In the genomic region with DNA sequence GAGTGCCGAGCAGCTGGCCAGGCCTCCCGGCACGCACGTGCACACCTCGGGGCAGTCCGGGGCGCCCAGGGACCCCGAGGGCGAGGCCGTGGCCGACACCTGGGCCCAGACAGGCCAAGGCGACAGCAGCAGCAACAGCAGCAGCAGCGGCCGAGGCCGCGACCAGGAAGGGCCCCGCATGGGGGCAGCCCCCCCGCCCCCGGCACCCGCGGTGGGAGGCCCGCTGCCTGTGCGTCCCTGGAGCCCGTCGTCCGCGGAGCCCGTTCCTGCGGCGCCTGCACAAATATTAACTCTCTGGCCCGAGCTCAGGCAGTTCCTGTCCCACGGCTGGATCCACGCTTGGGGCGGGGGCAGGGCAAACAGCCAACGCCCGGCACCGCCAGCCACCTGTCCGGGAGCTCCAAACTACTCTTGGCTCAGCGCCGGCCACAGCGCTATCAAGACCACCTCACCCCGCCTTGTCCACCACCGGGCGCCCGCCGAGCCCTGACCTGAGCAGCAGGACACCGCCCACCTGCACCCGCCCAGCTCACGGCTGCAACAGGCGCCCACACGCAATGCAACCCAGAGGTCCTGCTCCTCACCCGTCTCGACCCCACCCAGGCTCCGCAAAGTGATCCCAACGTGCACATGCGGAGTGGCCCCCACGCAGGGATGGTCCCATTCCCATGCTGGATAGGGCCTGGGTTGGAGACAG, we compare ENCODE assay signal across 11 cellular contexts. TPM values are rescaled to one million over a fixed set of nuclear protein-coding genes. Genes with fewer than 3 reads are reported as not detected.
DNase-seq lines count a peak whose midpoint lies in the region; ATAC-seq, FAIRE-seq and TF ChIP-seq lines count a peak whose summit lies in the region.
"Had no signal": no experiment of that assay in that cellular context is flagged by ENCODE, and none has a peak within 500 bp of the region (broad histone marks: within the 10 kb centered on the region; RNA-seq: fewer than 3 reads in every experiment).

A gene with protein sequence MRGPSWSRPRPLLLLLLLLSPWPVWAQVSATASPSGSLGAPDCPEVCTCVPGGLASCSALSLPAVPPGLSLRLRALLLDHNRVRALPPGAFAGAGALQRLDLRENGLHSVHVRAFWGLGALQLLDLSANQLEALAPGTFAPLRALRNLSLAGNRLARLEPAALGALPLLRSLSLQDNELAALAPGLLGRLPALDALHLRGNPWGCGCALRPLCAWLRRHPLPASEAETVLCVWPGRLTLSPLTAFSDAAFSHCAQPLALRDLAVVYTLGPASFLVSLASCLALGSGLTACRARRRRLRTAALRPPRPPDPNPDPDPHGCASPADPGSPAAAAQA (minus strand): TSS at position 288 of the 697 bp plus-strand sequence. CDS start 108 bp downstream, at position 180.

- no peaks in the 10 kb centered on the region for H3K36me3 Mint-ChIP-seq in T-helper 17 cell (ENCODE audit: low read depth)

- intact Hi-C loops in spleen (cut with DNase I; ENCODE audit: low total_unique reads): no loop called here

- H3K4me3 Mint-ChIP-seq in T-helper 17 cell: peak within 1 kb of the TSS; percentile 61

- no peaks in the 10 kb centered on the region for H3F3A ChIP-seq in SK-N-SH (replicated peaks; ENCODE audit: insufficient read depth)

- no peak for ATAC-seq in SK-N-SH treated with all-trans-retinoic acid at 6 μM for 48 hours
- ATAC-seq in T-helper 17 cell: no peak

- peaks cover 0 to 23% of the 10 kb centered on the region in 2 experiments; a peak in 1 of 4 replicates for H3K4me1 ChIP-seq in SK-N-SH (ENCODE audit: control insufficient read depth in 1 of 2, insufficient read depth in 2 of 2, low read depth in 1 of 2, low read length in 1 of 2)
- H3K4me1 ChIP-seq in iPS-18a (ENCODE audit: control insufficient read depth, low read depth, low read length): no peaks in the 10 kb centered on the region
- H3K4me1 ChIP-seq in spleen: peaks cover 12 to 50% (median 35%) of the 10 kb centered on the region in 6 donors

- H3K4me2 ChIP-seq in SK-N-SH: peak within 1 kb of the TSS; percentile 55; the same call in 1 of the 2 replicates

- no peaks in the 10 kb centered on the region for H3K36me3 ChIP-seq in SK-N-SH (replicated peaks in 1 of 2; ENCODE audit: control insufficient read depth in 1 of 2, insufficient read depth in 2 of 2, low read length in 1 of 2)
- H3K36me3 ChIP-seq in iPS-18a (ENCODE audit: control insufficient read depth, low read depth, low read length): no peaks in the 10 kb centered on the region
- H3K36me3 ChIP-seq in spleen: no peaks in the 10 kb centered on the region
- H3K36me3 ChIP-seq: brain microvascular endothelial cell had no signal

- TF ChIP-seq RAD21 in SK-N-SH (IDR thresholded peaks at IDR 0.05; ENCODE audit: low read length): no peak

- H3K4me3 ChIP-seq in SK-N-SH (ENCODE audit: low read depth in 2 of 2, low read length in 1 of 2) (peak within 1 kb of the TSS; percentile 34 to 37; a peak in 3 of 4 replicates), iPS-18a (ENCODE audit: low read length) (peak within 1 kb of the TSS; percentile 47), spleen (peak within 1 kb of the TSS; percentile 3 to 68 (median 36))

- TF ChIP-seq EP300 in SK-N-SH (IDR thresholded peaks at IDR 0.05; ENCODE audit: borderline replicate concordance in 1 of 2, low read depth in 1 of 2, low read length in 1 of 2): no peak

- no peak for TF ChIP-seq CTCF in SK-N-SH (IDR thresholded peaks at IDR 0.05)
- TF ChIP-seq CTCF in spleen (IDR thresholded peaks at IDR 0.05 in 8 of 11, conservative IDR thresholded peaks at IDR 0.05 in 3 of 11): no peak
- TF ChIP-seq CTCF in D721Med (IDR thresholded peaks at IDR 0.05; ENCODE audit: insufficient read depth, missing control alignments): no peak

- H2AFZ ChIP-seq in SK-N-SH (ENCODE audit: low read depth): no peak within 1 kb of the TSS

- peaks cover 23% of the 10 kb centered on the region for H3K27me3 Mint-ChIP-seq in T-helper 17 cell

- CTCF ChIA-PET in SK-N-SH (lab: Yijun Ruan, JAX): interaction anchor here (0.8 to 5.0 kb wide), 9 partner anchors 18 to 135 kb away, joined by 3 to 24 read pairs (median 3); partner anchors contain the start of genes ANAPC2, RNF224 and SSNA1

- no peaks in the 10 kb centered on the region for H3K9me2 ChIP-seq in SK-N-SH

- DNase-seq in SK-N-SH (no peak), T-helper 17 cell (no peak), spleen (no peak), D721Med (ENCODE audit: insufficient read length, low spot score) (no peak), NCI-H526 (lab: John Stamatoyannopoulos, UW) (no peak), H54 (ENCODE audit: insufficient read length, low spot score) (no peak)

- peaks cover 6% of the 10 kb centered on the region for H3K4me1 Mint-ChIP-seq in T-helper 17 cell

- no peaks in the 10 kb centered on the region for H4K20me1 ChIP-seq in SK-N-SH (ENCODE audit: insufficient read depth)

- H3K79me2 ChIP-seq in SK-N-SH (ENCODE audit: insufficient read depth): no peaks in the 10 kb centered on the region

- no peak within 1 kb of the TSS for H3K27ac ChIP-seq in SK-N-SH (ENCODE audit: low read depth in 2 of 2, low read length in 1 of 2)
- H3K27ac ChIP-seq in iPS-18a (ENCODE audit: low read length): no peak within 1 kb of the TSS
- H3K27ac ChIP-seq in spleen: no peak within 1 kb of the TSS
- H3K27ac ChIP-seq: brain microvascular endothelial cell had no signal

- no peak within 1 kb of the TSS for H3K27ac Mint-ChIP-seq in T-helper 17 cell
- H3K27ac Mint-ChIP-seq: stimulated activated naive CD8-positive, alpha-beta T cell treated with anti-CD3 and anti-CD28 coated beads, Interleukin-15, Interleukin-2, amounts not matched to agents 100 ng/mL and 50 ng/mL, for 24 hours had no signal

- TF ChIP-seq POLR2A in spleen (IDR thresholded peaks at IDR 0.05) (no peak), H54 (IDR thresholded peaks at IDR 0.05; ENCODE audit: low read depth, low read length) (no peak)

- H3K9ac ChIP-seq in SK-N-SH (no peak within 1 kb of the TSS), iPS-18a (ENCODE audit: low read length) (no peak within 1 kb of the TSS)

- FAIRE-seq in D721Med (lab: Jason Lieb, UNC) (no peak), H54 (lab: Jason Lieb, UNC) (no peak)
- FAIRE-seq: A204.1 had no signal

- POLR2A ChIA-PET in SK-N-SH (lab: Yijun Ruan, JAX): interaction anchor here (0.8 to 1.5 kb wide), 3 partner anchors 18 to 40 kb away, joined by 3 to 4 read pairs (median 3); partner anchors contain the start of genes ANAPC2 and SSNA1

- no peaks in the 10 kb centered on the region for H3K9me3 ChIP-seq in SK-N-SH
- no peaks in the 10 kb centered on the region for H3K9me3 ChIP-seq in T-helper 17 cell (ENCODE audit: control insufficient read depth, low read length, poor library complexity, severe bottlenecking)
- no peaks in the 10 kb centered on the region for H3K9me3 ChIP-seq in iPS-18a (ENCODE audit: control insufficient read depth, low read depth, low read length)
- H3K9me3 ChIP-seq in spleen: no peaks in the 10 kb centered on the region

- H3K27me3 ChIP-seq in SK-N-SH (ENCODE audit: insufficient read depth): peaks cover 40% of the 10 kb centered on the region
- H3K27me3 ChIP-seq in iPS-18a (ENCODE audit: control insufficient read depth, insufficient read depth, low read length): peaks cover 96% of the 10 kb centered on the region
- H3K27me3 ChIP-seq in spleen (replicated peaks in 1 of 7): peaks cover 10 to 100% (median 78%) of the 10 kb centered on the region in 7 donors

- WGBS in SK-N-SH (ENCODE audit: low lambda C conversion rate): 38% methylated on average over 15 of the region's 57 CpGs
- WGBS in spleen, 5 donors: 16 to 22% (median 19%) methylated on average over 27 to 57 of the region's 57 CpGs

TF ChIP-seq in SK-N-SH, 30 proteins besides CTCF, POLR2A, EP300 and RAD21 (continues in another document):
- no peak for TF ChIP-seq JUND (IDR thresholded peaks at IDR 0.05)

TF ChIP-seq in SK-N-SH treated with all-trans-retinoic acid at 6 μM for 48 hours, 23 proteins besides CTCF, POLR2A, EP300 and RAD21:
- no peak for TF ChIP-seq GLIS3 (CRISPR knock-in tag; IDR thresholded peaks at IDR 0.05)
TF ChIP-seq in SK-N-SH treated with all-trans-retinoic acid at 6 μM for 48 hours: peak in this region for 0.

RNA-seq across cellular contexts. Expression of the gene that starts here (rescaled TPM):
- polyA plus RNA-seq in SK-N-SH (2012; rRNA removed) (not detected in 2 replicates), spleen (under 1 TPM in 1 of 3 donors, not detected in 2; 0.06 TPM)
- polyA plus RNA-seq in SK-N-SH (2012; cell fraction: cytosol; rRNA removed): 0.05 TPM in 1 of 2 replicates, not detected in the other
- not detected in 2 replicates for polyA plus RNA-seq in SK-N-SH (2012; cell fraction: nucleus; rRNA removed)
- total RNA-seq in T-helper 17 cell (not detected), spleen (under 1 TPM in 2 of 7 donors, not detected in 5; 0.28 to 0.60 TPM)
